ENCODE assay signal across 22 cellular contexts in genomic region chr1:183061194-183061593, GRCh38. TPM values are rescaled to one million over a fixed set of nuclear protein-coding genes. Genes with fewer than 3 reads are reported as not detected.
DNase-seq lines count a peak whose midpoint lies in the region; ATAC-seq, FAIRE-seq and TF ChIP-seq lines count a peak whose summit lies in the region.
"Had no signal": no experiment of that assay in that cellular context is flagged by ENCODE, and none has a peak within 500 bp of the region (broad histone marks: within the 10 kb centered on the region; RNA-seq: fewer than 3 reads in every experiment).

No MANE protein-coding gene starts in this region.

- H3K4me1 ChIP-seq in HCT116 (ENCODE audit: control insufficient read depth in 1 of 2, insufficient read depth in 2 of 2, low read length in 2 of 2) (peaks cover 15 to 32% of the 10 kb centered on the region in 2 experiments), astrocyte (ENCODE audit: insufficient read depth, low read length) (peaks cover 30% of the 10 kb centered on the region), hepatocyte (ENCODE audit: insufficient read depth) (peaks cover 6% of the 10 kb centered on the region), stomach (peaks cover 11 to 72% (median 44%) of the 10 kb centered on the region in 4 donors), thyroid gland (peaks cover 16 to 38% of the 10 kb centered on the region in 2 donors)
- H3K4me1 ChIP-seq: SJCRH30 had no signal

- no peaks in the 10 kb centered on the region for H3K9me3 ChIP-seq in HCT116 (ENCODE audit: control insufficient read depth in 1 of 2, insufficient read depth in 1 of 2, low read depth in 1 of 2, low read length in 2 of 2)
- no peaks in the 10 kb centered on the region for H3K9me3 ChIP-seq in astrocyte (ENCODE audit: insufficient read depth, low read depth, low read length)
- no peaks in the 10 kb centered on the region for H3K9me3 ChIP-seq in hepatocyte (ENCODE audit: low read depth)
- no peaks in the 10 kb centered on the region for H3K9me3 ChIP-seq in stomach
- no peaks in the 10 kb centered on the region for H3K9me3 ChIP-seq in thyroid gland
- H3K9me3 ChIP-seq: neutrophil, right atrium auricular region, SJCRH30 had no signal

- POLR2A ChIA-PET in HCT116 (lab: Charles Lee) = no interaction called here

- H3K9me2 ChIP-seq in HCT116 (ENCODE audit: insufficient read depth) (no peaks in the 10 kb centered on the region), hepatocyte (replicated peaks; ENCODE audit: insufficient read depth) (no peaks in the 10 kb centered on the region)

- intact Hi-C loops in HCT116 (cut with micrococcal nuclease) (no loop called here), stomach (cut with DNase I; ENCODE audit: low total_unique reads) (no loop called here), thyroid gland (cut with DNase I) (no loop called here)

- DNase-seq in HCT116 (ENCODE audit: low read depth, low spot score) (no peak), astrocyte (ENCODE audit: low read depth) (no peak), hepatocyte (ENCODE audit: low spot score) (no peak), stomach (no peak), thyroid gland (no peak), NCI-H524 treated with DMSO at 0.1 percent for 48 hours (lab: John Stamatoyannopoulos, UW) (no peak)
- DNase-seq: activated CD4-positive, CD25-positive, alpha-beta regulatory T cell; amygdala; DMS 273 treated with DMSO at 0.1 percent for 48 hours; head of caudate nucleus; immature natural killer cell; NCI-H2029; NCI-H510A; SJCRH30; T-helper 2 cell had no signal

- H3K4me1 Mint-ChIP-seq in astrocyte (ENCODE audit: low read depth, unreplicated experiment) = peaks cover 19% of the 10 kb centered on the region
- H3K4me1 Mint-ChIP-seq: immature natural killer cell had no signal

- no peak overlapping the region for H2AFZ ChIP-seq in HCT116 (ENCODE audit: low read depth, low read length, poor library complexity, severe bottlenecking)
- H2AFZ ChIP-seq in astrocyte (ENCODE audit: low read depth, low read length) = no peak overlapping the region
- no peak overlapping the region for H2AFZ ChIP-seq in hepatocyte

- TF ChIP-seq POLR2A in HCT116 (IDR thresholded peaks at IDR 0.05; ENCODE audit: borderline replicate concordance, extremely low read depth, insufficient read depth, insufficient read length) (no peak), stomach (IDR thresholded peaks at IDR 0.05) (no peak), thyroid gland (IDR thresholded peaks at IDR 0.05) (no peak)

- H4K20me1 ChIP-seq in HCT116 (ENCODE audit: insufficient read depth) = peaks cover 5% of the 10 kb centered on the region; the same call in 1 of the 2 replicates
- peaks cover 75% of the 10 kb centered on the region for H4K20me1 ChIP-seq in astrocyte (ENCODE audit: insufficient read depth, low read length)
- peaks cover 5% of the 10 kb centered on the region for H4K20me1 ChIP-seq in hepatocyte (ENCODE audit: insufficient read depth, poor library complexity, severe bottlenecking)

- no peak overlapping the region for H3K27ac Mint-ChIP-seq in astrocyte (ENCODE audit: unreplicated experiment)
- H3K27ac Mint-ChIP-seq: activated T-helper 2 cell treated with anti-CD3 and anti-CD28 coated beads, Interferon-gamma antibody, Interleukin-2, Interleukin-4, amounts not matched to agents 10 μg/mL and 5 μg/mL and 100 μg/mL, durations not matched to agents 14 hours and 24 hours and 36 hours; B cell; immature natural killer cell; mesothelial cell of epicardium had no signal

- CTCF ChIA-PET in HCT116 (lab: Charles Lee) = no interaction called here

- TF ChIP-seq EP300 in stomach (IDR thresholded peaks at IDR 0.05) = no peak

- BruUV-seq in HCT116 (replicated peaks; lab: Mats Ljungman, UMichigan) = no TSS peak

- H3K79me2 ChIP-seq in HCT116 (ENCODE audit: insufficient read depth, low read length) = peaks cover 70% of the 10 kb centered on the region
- peaks cover 100% of the 10 kb centered on the region for H3K79me2 ChIP-seq in astrocyte (ENCODE audit: insufficient read depth, low read length)
- H3K79me2 ChIP-seq in hepatocyte = peaks cover 94% of the 10 kb centered on the region

- no peaks in the 10 kb centered on the region for H3K27me3 Mint-ChIP-seq in astrocyte (ENCODE audit: low read depth, unreplicated experiment)
- H3K27me3 Mint-ChIP-seq: B cell had no signal

- TF ChIP-seq RAD21 in HCT116 (IDR thresholded peaks at IDR 0.05; ENCODE audit: low read depth) = no peak

- no peak overlapping the region for H3K9ac ChIP-seq in HCT116 (ENCODE audit: low read length)
- peak overlapping the region; percentile 57 for H3K9ac ChIP-seq in astrocyte (ENCODE audit: low read length)

- no peak for ATAC-seq in HCT116
- ATAC-seq in HG03571 (IDR thresholded peaks at IDR 0.05; ENCODE audit: unreplicated experiment) = no peak
- no peak for ATAC-seq in GM21526 (IDR thresholded peaks at IDR 0.05; ENCODE audit: low FRiP score, unreplicated experiment)

- FAIRE-seq in astrocyte (lab: Jason Lieb, UNC) = no peak

- H3K36me3 ChIP-seq in HCT116 (ENCODE audit: control insufficient read depth in 1 of 2, insufficient read depth in 2 of 2, low read length in 2 of 2) = no peaks in the 10 kb centered on the region
- no peaks in the 10 kb centered on the region for H3K36me3 ChIP-seq in astrocyte (ENCODE audit: insufficient read depth, low read length)
- no peaks in the 10 kb centered on the region for H3K36me3 ChIP-seq in hepatocyte (replicated peaks; ENCODE audit: insufficient read depth, low read depth)
- H3K36me3 ChIP-seq in stomach = no peaks in the 10 kb centered on the region
- H3K36me3 ChIP-seq in thyroid gland = no peaks in the 10 kb centered on the region
- H3K36me3 ChIP-seq: neutrophil, right atrium auricular region, SJCRH30 had no signal

- H3K36me3 Mint-ChIP-seq in astrocyte (ENCODE audit: low read depth, unreplicated experiment) = peaks cover 2% of the 10 kb centered on the region
- H3K36me3 Mint-ChIP-seq: immature natural killer cell had no signal

- H3K27ac ChIP-seq in HCT116 (ENCODE audit: low read depth, low read length) (no peak overlapping the region), astrocyte (ENCODE audit: low read depth, low read length) (peak overlapping the region; percentile 85), hepatocyte (peak overlapping the region; percentile 6), stomach (peak overlapping the region in 3 of 5 donors; percentile 10 to 54 (median 46)), thyroid gland (no peak overlapping the region)
- H3K27ac ChIP-seq: neutrophil, SJCRH30 had no signal

- H3K9me3 Mint-ChIP-seq in astrocyte (ENCODE audit: unreplicated experiment) = no peaks in the 10 kb centered on the region
- H3K9me3 Mint-ChIP-seq: activated T-helper 2 cell treated with anti-CD3 and anti-CD28 coated beads, Interferon-gamma antibody, Interleukin-2, Interleukin-4, amounts not matched to agents 10 μg/mL and 5 μg/mL and 100 μg/mL, durations not matched to agents 14 hours and 24 hours and 36 hours; immature natural killer cell had no signal

- H3K4me2 ChIP-seq in HCT116 (ENCODE audit: low read length) = peak overlapping the region; percentile 64; the same call in 1 of the 2 replicates
- peak overlapping the region; percentile 23 for H3K4me2 ChIP-seq in astrocyte (ENCODE audit: low read length)
- H3K4me2 ChIP-seq in hepatocyte = no peak overlapping the region

- H3K4me3 ChIP-seq in HCT116 (replicated peaks in 1 of 2; ENCODE audit: low read depth in 1 of 2, low read length in 2 of 2) (no peak overlapping the region), astrocyte (ENCODE audit: insufficient read depth, low read depth, low read length) (no peak overlapping the region), hepatocyte (no peak overlapping the region), stomach (no peak overlapping the region), thyroid gland (replicated peaks in 1 of 3) (no peak overlapping the region)
- H3K4me3 ChIP-seq: right atrium auricular region, SJCRH30 had no signal

- no peak for TF ChIP-seq CTCF in HCT116 (IDR thresholded peaks at IDR 0.05 in 2 of 3, conservative IDR thresholded peaks at IDR 0.05 in 1 of 3; ENCODE audit: borderline replicate concordance in 1 of 3, insufficient read depth in 1 of 3, low read depth in 2 of 3, low read length in 2 of 3)
- no peak for TF ChIP-seq CTCF in astrocyte (IDR thresholded peaks at IDR 0.05; ENCODE audit: insufficient read depth, low read depth, low read length)
- TF ChIP-seq CTCF in hepatocyte (IDR thresholded peaks at IDR 0.05; ENCODE audit: poor library complexity) = no peak
- TF ChIP-seq CTCF in stomach (IDR thresholded peaks at IDR 0.05) = no peak
- no peak for TF ChIP-seq CTCF in thyroid gland (IDR thresholded peaks at IDR 0.05)

- H3K27me3 ChIP-seq in HCT116 (ENCODE audit: insufficient read depth, low read length) = no peaks in the 10 kb centered on the region
- H3K27me3 ChIP-seq in astrocyte (ENCODE audit: insufficient read depth, low read length) = no peaks in the 10 kb centered on the region
- no peaks in the 10 kb centered on the region for H3K27me3 ChIP-seq in hepatocyte
- H3K27me3 ChIP-seq in stomach = no peaks in the 10 kb centered on the region
- H3K27me3 ChIP-seq in thyroid gland = no peaks in the 10 kb centered on the region
- H3K27me3 ChIP-seq: neutrophil, right atrium auricular region, SJCRH30 had no signal

- RAD21 ChIA-PET in HCT116 (lab: Charles Lee; ENCODE audit: low non-redundant PET in 1 of 2, low total read pairs in 2 of 2, uncharacterized antibody in 2 of 2, unreplicated experiment in 2 of 2) = no interaction called here

- H3K4me3 Mint-ChIP-seq in astrocyte (ENCODE audit: unreplicated experiment) = no peak overlapping the region
- H3K4me3 Mint-ChIP-seq: B cell, immature natural killer cell, mesothelial cell of epicardium had no signal

TF ChIP-seq in HCT116, 20 proteins besides CTCF, POLR2A, EP300 and RAD21 (continues in another document):
- TF ChIP-seq EZH2phosphoT487 (IDR thresholded peaks at IDR 0.05; ENCODE audit: borderline replicate concordance) = no peak

RNA-seq across cellular contexts. Expression of gene LAMC1, which starts 38.0 kb away (rescaled TPM):
- 61.2 TPM for total RNA-seq in HCT116 (2021; ENCODE audit: unreplicated experiment)
- 37.6 and 52.3 TPM in 2 replicates for polyA plus RNA-seq in HCT116 (2012)
- 270 and 284 TPM in 2 replicates for total RNA-seq in astrocyte
- 178 and 185 TPM in 2 replicates for total RNA-seq in hepatocyte
- polyA plus RNA-seq in hepatocyte = 78.4 and 86.3 TPM in 2 replicates
- 100 to 1,000 TPM; 110 to 355 (median 208) TPM for total RNA-seq in stomach
- 10 to 100 TPM; 11.7 to 16.4 (median 12.5) TPM for polyA plus RNA-seq in stomach
- 100 to 1,000 TPM; 150 to 213 (median 174) TPM for total RNA-seq in thyroid gland

Comparison
In these comparisons a context has a peak if more than half of its experiments do, and no peak if none do; other contexts are left out.
1. H3K27ac ChIP-seq: peak in astrocyte (single experiment), hepatocyte (single experiment) and stomach (3 of 5); none in HCT116 (single experiment) and thyroid gland (0 of 3).